Comparison of ENCODE assay signal across 8 cellular contexts in the genomic region with DNA sequence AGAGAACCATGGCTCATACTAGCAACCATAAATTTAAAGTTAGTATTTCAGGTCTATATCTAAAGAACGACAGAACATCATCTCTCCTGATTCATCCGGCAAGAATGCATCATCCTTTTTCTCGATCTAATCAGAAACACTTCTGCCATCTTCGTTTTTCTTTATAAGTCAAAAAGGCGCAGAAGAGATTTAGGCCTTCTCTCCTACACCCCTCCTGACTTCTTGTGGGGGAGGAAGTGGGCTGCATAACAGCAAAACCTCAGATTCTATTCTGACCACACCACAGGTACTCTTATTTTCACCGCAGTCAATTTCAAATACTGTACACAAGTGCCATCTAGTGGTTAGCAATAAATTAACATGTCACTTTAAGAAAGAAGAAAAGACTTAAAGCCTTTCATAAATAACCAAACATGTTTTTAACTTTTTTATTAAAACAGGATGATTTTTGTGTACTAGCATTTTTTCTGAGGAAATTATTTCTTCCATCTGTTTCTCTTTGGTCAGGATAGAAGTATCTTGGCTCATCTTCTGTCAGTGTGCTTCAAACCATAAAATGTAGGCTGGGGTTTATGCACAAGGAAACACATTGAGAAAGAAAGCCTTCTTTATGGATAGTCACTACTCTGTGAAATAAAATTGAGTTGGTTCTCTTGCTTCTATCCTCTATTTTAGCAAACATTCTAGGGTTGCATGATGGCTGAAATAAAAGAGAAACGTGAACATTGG. TPM values are rescaled to one million over a fixed set of nuclear protein-coding genes. Genes with fewer than 3 reads are reported as not detected.
A peak's percentile ranks its signal among the peaks of the same experiment; 100 is the strongest.
DNase-seq lines count a peak whose midpoint lies in the region; ATAC-seq and TF ChIP-seq lines count a peak whose summit lies in the region.

No MANE protein-coding gene starts in this region.

- no peaks in the 10 kb centered on the region for H3K9me3 Mint-ChIP-seq in CD4-positive, alpha-beta memory T cell

- H3K36me3 ChIP-seq in CD4-positive, alpha-beta memory T cell (ENCODE audit: insufficient read depth, low read length), result no peaks in the 10 kb centered on the region
- no peaks in the 10 kb centered on the region for H3K36me3 ChIP-seq in WERI-Rb-1

- intact Hi-C loops in CD4-positive, alpha-beta memory T cell (cut with micrococcal nuclease), result no loop called here

- H3K4me3 ChIP-seq in CD4-positive, alpha-beta memory T cell (ENCODE audit: low read length in 2 of 2), result no peak overlapping the region
- H3K4me3 ChIP-seq in WERI-Rb-1 (ENCODE audit: low read depth, low read length), result peak overlapping the region; percentile 14

- TF ChIP-seq POLR2A in erythroblast (IDR thresholded peaks at IDR 0.05; ENCODE audit: low read length), result no peak

- peaks cover 4 to 9% (median 9%) of the 10 kb centered on the region in 4 donors for H3K4me1 Mint-ChIP-seq in CD4-positive, alpha-beta memory T cell

- peak overlapping the region in 7 of 8 donors; percentile 22 to 81 (median 60) for H3K4me3 Mint-ChIP-seq in CD4-positive, alpha-beta memory T cell

- H3K27me3 Mint-ChIP-seq in CD4-positive, alpha-beta memory T cell, result no peaks in the 10 kb centered on the region

- H3K27ac Mint-ChIP-seq in CD4-positive, alpha-beta memory T cell, result peak overlapping the region in 6 of 7 donors; percentile 23 to 70 (median 34)

- H3K4me1 ChIP-seq in CD4-positive, alpha-beta memory T cell (ENCODE audit: insufficient read depth, low read length), result peaks cover 7% of the 10 kb centered on the region

- peak; percentile 57 to 73 (median 67) for DNase-seq in CD4-positive, alpha-beta memory T cell
- DNase-seq in NCI-H146 (lab: John Stamatoyannopoulos, UW) (peak; percentile 74), WERI-Rb-1 (no peak), erythroblast (lab: John Stamatoyannopoulos, UW) (peak; percentile 45 to 62), non-pigmented ciliary epithelial cell (ENCODE audit: low read depth) (peak; percentile 45), mesenteric fat pad (ENCODE audit: low spot score) (no peak)

- ATAC-seq in GM18517 (IDR thresholded peaks at IDR 0.05; ENCODE audit: unreplicated experiment) (peak; percentile 96), HG02885 (IDR thresholded peaks at IDR 0.05; ENCODE audit: poor library complexity, unreplicated experiment) (peak; percentile 97)

- TF ChIP-seq CTCF in WERI-Rb-1 (IDR thresholded peaks at IDR 0.05; ENCODE audit: low read depth, low read length), result peak; percentile 16; the same call in 1 of the 2 replicates

- CTCF ChIA-PET in CD4-positive, alpha-beta memory T cell (lab: Charles Lee; ENCODE audit: partially characterized antibody), result no interaction called here

- no peaks in the 10 kb centered on the region for H3K9me3 ChIP-seq in CD4-positive, alpha-beta memory T cell (ENCODE audit: control insufficient read depth in 1 of 2, low read length in 2 of 2)
- no peaks in the 10 kb centered on the region for H3K9me3 ChIP-seq in WERI-Rb-1 (ENCODE audit: severe bottlenecking)

- no peak overlapping the region for H3K27ac ChIP-seq in CD4-positive, alpha-beta memory T cell (ENCODE audit: low read depth, low read length)
- no peak overlapping the region for H3K27ac ChIP-seq in WERI-Rb-1

- POLR2A ChIA-PET in CD4-positive, alpha-beta memory T cell (lab: Charles Lee; ENCODE audit: partially characterized antibody), result no interaction called here

- no peaks in the 10 kb centered on the region for H3K27me3 ChIP-seq in CD4-positive, alpha-beta memory T cell (ENCODE audit: insufficient read depth, low read length)
- H3K27me3 ChIP-seq in WERI-Rb-1 (ENCODE audit: insufficient read depth, low read depth, severe bottlenecking), result no peaks in the 10 kb centered on the region

- no peaks in the 10 kb centered on the region for H3K36me3 Mint-ChIP-seq in CD4-positive, alpha-beta memory T cell

RNA-seq across cellular contexts. Expression of a gene that starts 48.3 kb away (rescaled TPM):
- total RNA-seq in CD4-positive, alpha-beta memory T cell, result 10 to 100 TPM; 67.6 to 78.0 TPM
- 10 to 100 TPM; 31.0 to 42.1 TPM for polyA plus RNA-seq in CD4-positive, alpha-beta memory T cell
- total RNA-seq in mesenteric fat pad, result 46.5 TPM

Comparison
In these comparisons a context has a peak if more than half of its experiments do, and no peak if none do; other contexts are left out.
1. DNase-seq: peak in CD4-positive, alpha-beta memory T cell (5 of 5), NCI-H146 (single experiment), erythroblast (2 of 2) and non-pigmented ciliary epithelial cell (single experiment); none in WERI-Rb-1 (single experiment) and mesenteric fat pad (single experiment).